Comparison of ENCODE assay signal across 1 cellular context in genomic region chr10:95389176-95389575, GRCh38.
TF ChIP-seq lines count a peak whose summit lies in the region.

No MANE protein-coding gene starts in this region.

TF ChIP-seq in HepG2, 621 proteins besides CTCF, POLR2A, EP300 and RAD21 (continued from another document):
- TF ChIP-seq PRDM10 (CRISPR knock-in tag; IDR thresholded peaks at IDR 0.05; ENCODE audit: low read depth) (no peak), NONO (IDR thresholded peaks at IDR 0.05) (no peak), NONO (CRISPR knock-in tag; conservative IDR thresholded peaks at IDR 0.05) (0 out of 2 replicates have a peak, but pooled peaks have one; percentile 4), FLYWCH1 (CRISPR knock-in tag; IDR thresholded peaks at IDR 0.05) (no peak), ZSCAN30 (CRISPR knock-in tag; IDR thresholded peaks at IDR 0.05) (no peak)
- TF ChIP-seq, protein P1, sequence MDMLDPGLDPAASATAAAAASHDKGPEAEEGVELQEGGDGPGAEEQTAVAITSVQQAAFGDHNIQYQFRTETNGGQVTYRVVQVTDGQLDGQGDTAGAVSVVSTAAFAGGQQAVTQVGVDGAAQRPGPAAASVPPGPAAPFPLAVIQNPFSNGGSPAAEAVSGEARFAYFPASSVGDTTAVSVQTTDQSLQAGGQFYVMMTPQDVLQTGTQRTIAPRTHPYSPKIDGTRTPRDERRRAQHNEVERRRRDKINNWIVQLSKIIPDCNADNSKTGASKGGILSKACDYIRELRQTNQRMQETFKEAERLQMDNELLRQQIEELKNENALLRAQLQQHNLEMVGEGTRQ (IDR thresholded peaks at IDR 0.05; ENCODE audit: low read depth, low read length) = no peak
- TF ChIP-seq, protein P1 (CRISPR knock-in tag; IDR thresholded peaks at IDR 0.05; ENCODE audit: borderline replicate concordance) = no peak
- TF ChIP-seq, protein P2, sequence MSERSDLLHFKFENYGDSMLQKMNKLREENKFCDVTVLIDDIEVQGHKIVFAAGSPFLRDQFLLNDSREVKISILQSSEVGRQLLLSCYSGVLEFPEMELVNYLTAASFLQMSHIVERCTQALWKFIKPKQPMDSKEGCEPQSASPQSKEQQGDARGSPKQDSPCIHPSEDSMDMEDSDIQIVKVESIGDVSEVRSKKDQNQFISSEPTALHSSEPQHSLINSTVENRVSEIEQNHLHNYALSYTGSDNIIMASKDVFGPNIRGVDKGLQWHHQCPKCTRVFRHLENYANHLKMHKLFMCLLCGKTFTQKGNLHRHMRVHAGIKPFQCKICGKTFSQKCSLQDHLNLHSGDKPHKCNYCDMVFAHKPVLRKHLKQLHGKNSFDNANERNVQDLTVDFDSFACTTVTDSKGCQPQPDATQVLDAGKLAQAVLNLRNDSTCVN (CRISPR knock-in tag; IDR thresholded peaks at IDR 0.05; ENCODE audit: borderline replicate concordance) = no peak
TF ChIP-seq in HepG2: peak in this region for 11.
